8 cellular contexts compared by ENCODE assay signal in the genomic region with DNA sequence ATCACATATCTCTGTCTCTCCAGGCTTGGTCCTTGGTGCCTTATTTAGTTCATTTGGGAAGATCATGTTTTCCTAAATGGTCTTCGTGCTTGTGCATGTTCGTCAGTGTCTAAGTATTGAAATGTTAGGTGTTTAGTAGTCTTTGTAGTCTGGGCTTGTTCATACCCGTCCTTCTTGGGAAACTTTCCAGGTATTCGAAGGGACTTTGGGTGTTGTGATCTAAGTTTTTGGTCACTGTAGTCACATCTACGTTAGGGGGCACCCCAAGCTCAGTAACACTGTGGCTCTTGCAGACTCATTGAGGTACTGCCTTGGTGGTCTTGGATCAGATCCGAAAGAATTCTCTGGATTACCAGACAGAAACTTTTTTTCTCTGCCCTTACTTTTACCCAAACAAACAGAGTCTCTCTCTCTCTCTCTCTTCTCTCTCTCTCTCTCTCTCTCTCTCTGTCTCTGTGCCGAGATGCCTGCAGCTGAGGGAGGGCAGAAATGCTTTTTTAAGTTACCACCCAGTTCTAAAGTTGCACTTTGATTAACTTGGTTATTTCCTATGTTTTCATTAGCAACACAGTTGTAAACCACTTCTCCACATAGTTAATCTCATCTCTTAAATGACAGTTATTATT.
DNase-seq lines count a peak whose midpoint lies in the region; ATAC-seq and TF ChIP-seq lines count a peak whose summit lies in the region.

No MANE protein-coding gene starts in this region.

- intact Hi-C loops in HCT116 (cut with micrococcal nuclease), result loop anchor here (2.0 kb wide), 1 partner anchor 180 kb away; no protein-coding TSS in a partner anchor
- intact Hi-C loops in activated naive CD4-positive, alpha-beta T cell treated with anti-CD3 and anti-CD28 coated beads for 36 hours (cut with micrococcal nuclease), result loop anchor here (1.0 to 2.0 kb wide), 2 partner anchors 130 to 181 kb away; no protein-coding TSS in a partner anchor

- H2AFZ ChIP-seq in HCT116 (ENCODE audit: low read depth, low read length, poor library complexity, severe bottlenecking), result no peak overlapping the region

- no TSS peak for BruUV-seq in HCT116 (replicated peaks; lab: Mats Ljungman, UMichigan)

- TF ChIP-seq RAD21 in HCT116 (IDR thresholded peaks at IDR 0.05; ENCODE audit: low read depth), result peak; percentile 68

- TF ChIP-seq POLR2A in HCT116 (IDR thresholded peaks at IDR 0.05; ENCODE audit: borderline replicate concordance, extremely low read depth, insufficient read depth, insufficient read length), result no peak

- peak overlapping the region; percentile 46; the same call in 1 of the 2 replicates for H3K4me2 ChIP-seq in HCT116 (ENCODE audit: low read length)

- H3K4me1 Mint-ChIP-seq in activated naive CD4-positive, alpha-beta T cell treated with anti-CD3 and anti-CD28 coated beads for 36 hours (ENCODE audit: low read depth), result peaks cover 15% of the 10 kb centered on the region
- no peaks in the 10 kb centered on the region for H3K4me1 Mint-ChIP-seq in CD8-positive, alpha-beta memory T cell

- DNase-seq in DMS 273 (lab: John Stamatoyannopoulos, UW; ENCODE audit: unreplicated experiment) (peak; percentile 77), HCT116 (ENCODE audit: low read depth, low spot score) (no peak), iris pigment epithelial cell (ENCODE audit: low read depth) (peak; percentile 56), left lobe of liver (ENCODE audit: low spot score) (no peak)
- peak; percentile 45 for DNase-seq in activated naive CD4-positive, alpha-beta T cell treated with anti-CD3 and anti-CD28 coated beads for 36 hours
- no peak for DNase-seq in CD8-positive, alpha-beta memory T cell

- RAD21 ChIA-PET in HCT116 (lab: Charles Lee; ENCODE audit: low non-redundant PET in 1 of 2, low total read pairs in 2 of 2, uncharacterized antibody in 2 of 2, unreplicated experiment in 2 of 2), result no interaction called here

- H3K9me3 ChIP-seq in HCT116 (ENCODE audit: control insufficient read depth in 1 of 2, insufficient read depth in 1 of 2, low read depth in 1 of 2, low read length in 2 of 2), result no peaks in the 10 kb centered on the region
- no peaks in the 10 kb centered on the region for H3K9me3 ChIP-seq in CD8-positive, alpha-beta memory T cell (ENCODE audit: low read length)

- H3K36me3 Mint-ChIP-seq in activated naive CD4-positive, alpha-beta T cell treated with anti-CD3 and anti-CD28 coated beads for 36 hours (ENCODE audit: low read depth), result no peaks in the 10 kb centered on the region
- peaks cover 0 to 6% (median 0%) of the 10 kb centered on the region in 3 donors for H3K36me3 Mint-ChIP-seq in CD8-positive, alpha-beta memory T cell

- H3K9me3 Mint-ChIP-seq in activated naive CD4-positive, alpha-beta T cell treated with anti-CD3 and anti-CD28 coated beads for 36 hours, result no peaks in the 10 kb centered on the region
- peaks cover 0 to 2% (median 0%) of the 10 kb centered on the region in 5 donors for H3K9me3 Mint-ChIP-seq in CD8-positive, alpha-beta memory T cell

- H3K36me3 ChIP-seq in HCT116 (ENCODE audit: control insufficient read depth in 1 of 2, insufficient read depth in 2 of 2, low read length in 2 of 2), result no peaks in the 10 kb centered on the region
- H3K36me3 ChIP-seq in CD8-positive, alpha-beta memory T cell (ENCODE audit: insufficient read depth, low read length), result no peaks in the 10 kb centered on the region

- H3K4me1 ChIP-seq in HCT116 (ENCODE audit: control insufficient read depth in 1 of 2, insufficient read depth in 2 of 2, low read length in 2 of 2), result peaks cover 2 to 6% of the 10 kb centered on the region in 2 experiments; a peak in 1 of 4 replicates
- no peaks in the 10 kb centered on the region for H3K4me1 ChIP-seq in CD8-positive, alpha-beta memory T cell (ENCODE audit: insufficient read depth, low read length)

- H3K27me3 Mint-ChIP-seq in activated naive CD4-positive, alpha-beta T cell treated with anti-CD3 and anti-CD28 coated beads for 36 hours (ENCODE audit: low read depth), result no peaks in the 10 kb centered on the region
- peaks cover 0 to 3% of the 10 kb centered on the region in 2 donors for H3K27me3 Mint-ChIP-seq in CD8-positive, alpha-beta memory T cell

- H3K4me3 Mint-ChIP-seq in activated naive CD4-positive, alpha-beta T cell treated with anti-CD3 and anti-CD28 coated beads for 36 hours, result no peak overlapping the region
- H3K4me3 Mint-ChIP-seq in CD8-positive, alpha-beta memory T cell, result no peak overlapping the region

- POLR2A ChIA-PET in HCT116 (lab: Charles Lee), result no interaction called here
- POLR2A ChIA-PET in CD8-positive, alpha-beta memory T cell (lab: Charles Lee), result no interaction called here

- no peaks in the 10 kb centered on the region for H3K27me3 ChIP-seq in HCT116 (ENCODE audit: insufficient read depth, low read length)
- no peaks in the 10 kb centered on the region for H3K27me3 ChIP-seq in CD8-positive, alpha-beta memory T cell (ENCODE audit: insufficient read depth, low read length, poor library complexity, severe bottlenecking)

- ATAC-seq in HCT116 (peak; percentile 84), GM21576 (IDR thresholded peaks at IDR 0.05; ENCODE audit: unreplicated experiment) (no peak), left lobe of liver (no peak), GM18517 (IDR thresholded peaks at IDR 0.05; ENCODE audit: unreplicated experiment) (no peak)

- no peak overlapping the region for H3K4me3 ChIP-seq in HCT116 (replicated peaks in 1 of 2; ENCODE audit: low read depth in 1 of 2, low read length in 2 of 2)
- H3K4me3 ChIP-seq in CD8-positive, alpha-beta memory T cell (ENCODE audit: low read length), result no peak overlapping the region

- no peak overlapping the region for H3K9ac ChIP-seq in HCT116 (ENCODE audit: low read length)

- no peaks in the 10 kb centered on the region for H3K9me2 ChIP-seq in HCT116 (ENCODE audit: insufficient read depth)

- TF ChIP-seq CTCF in HCT116 (IDR thresholded peaks at IDR 0.05 in 2 of 3, conservative IDR thresholded peaks at IDR 0.05 in 1 of 3; ENCODE audit: borderline replicate concordance in 1 of 3, insufficient read depth in 1 of 3, low read depth in 2 of 3, low read length in 2 of 3), result peak; percentile 27 to 50 (median 44); a peak in 3 of 6 replicates

- no peak overlapping the region for H3K27ac Mint-ChIP-seq in activated naive CD4-positive, alpha-beta T cell treated with anti-CD3 and anti-CD28 coated beads for 36 hours
- H3K27ac Mint-ChIP-seq in CD8-positive, alpha-beta memory T cell, result no peak overlapping the region

- CTCF ChIA-PET in HCT116 (lab: Charles Lee), result interaction anchor here (1.2 kb wide), 1 partner anchor 16 kb away, joined by 3 read pairs; no protein-coding TSS in a partner anchor
- CTCF ChIA-PET in activated naive CD4-positive, alpha-beta T cell treated with anti-CD3 and anti-CD28 coated beads for 36 hours (lab: Charles Lee), result interaction anchor here (0.6 to 1.4 kb wide), 2 partner anchors 14 to 961 kb away, joined by 3 read pairs; no protein-coding TSS in a partner anchor
- CTCF ChIA-PET in CD8-positive, alpha-beta memory T cell (lab: Charles Lee), result no interaction called here

- H4K20me1 ChIP-seq in HCT116 (ENCODE audit: insufficient read depth), result no peaks in the 10 kb centered on the region

- H3K79me2 ChIP-seq in HCT116 (ENCODE audit: insufficient read depth, low read length), result no peaks in the 10 kb centered on the region

- no peak overlapping the region for H3K27ac ChIP-seq in HCT116 (ENCODE audit: low read depth, low read length)
- H3K27ac ChIP-seq in CD8-positive, alpha-beta memory T cell (ENCODE audit: low read depth, low read length), result no peak overlapping the region

TF ChIP-seq in HCT116, 20 proteins besides CTCF, POLR2A, EP300 and RAD21:
- TF ChIP-seq, protein P1, sequence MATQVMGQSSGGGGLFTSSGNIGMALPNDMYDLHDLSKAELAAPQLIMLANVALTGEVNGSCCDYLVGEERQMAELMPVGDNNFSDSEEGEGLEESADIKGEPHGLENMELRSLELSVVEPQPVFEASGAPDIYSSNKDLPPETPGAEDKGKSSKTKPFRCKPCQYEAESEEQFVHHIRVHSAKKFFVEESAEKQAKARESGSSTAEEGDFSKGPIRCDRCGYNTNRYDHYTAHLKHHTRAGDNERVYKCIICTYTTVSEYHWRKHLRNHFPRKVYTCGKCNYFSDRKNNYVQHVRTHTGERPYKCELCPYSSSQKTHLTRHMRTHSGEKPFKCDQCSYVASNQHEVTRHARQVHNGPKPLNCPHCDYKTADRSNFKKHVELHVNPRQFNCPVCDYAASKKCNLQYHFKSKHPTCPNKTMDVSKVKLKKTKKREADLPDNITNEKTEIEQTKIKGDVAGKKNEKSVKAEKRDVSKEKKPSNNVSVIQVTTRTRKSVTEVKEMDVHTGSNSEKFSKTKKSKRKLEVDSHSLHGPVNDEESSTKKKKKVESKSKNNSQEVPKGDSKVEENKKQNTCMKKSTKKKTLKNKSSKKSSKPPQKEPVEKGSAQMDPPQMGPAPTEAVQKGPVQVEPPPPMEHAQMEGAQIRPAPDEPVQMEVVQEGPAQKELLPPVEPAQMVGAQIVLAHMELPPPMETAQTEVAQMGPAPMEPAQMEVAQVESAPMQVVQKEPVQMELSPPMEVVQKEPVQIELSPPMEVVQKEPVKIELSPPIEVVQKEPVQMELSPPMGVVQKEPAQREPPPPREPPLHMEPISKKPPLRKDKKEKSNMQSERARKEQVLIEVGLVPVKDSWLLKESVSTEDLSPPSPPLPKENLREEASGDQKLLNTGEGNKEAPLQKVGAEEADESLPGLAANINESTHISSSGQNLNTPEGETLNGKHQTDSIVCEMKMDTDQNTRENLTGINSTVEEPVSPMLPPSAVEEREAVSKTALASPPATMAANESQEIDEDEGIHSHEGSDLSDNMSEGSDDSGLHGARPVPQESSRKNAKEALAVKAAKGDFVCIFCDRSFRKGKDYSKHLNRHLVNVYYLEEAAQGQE (IDR thresholded peaks at IDR 0.05; ENCODE audit: low read depth), result no peak
- TF ChIP-seq SIN3A (IDR thresholded peaks at IDR 0.05; ENCODE audit: low read depth) (no peak), TCF7L2 (IDR thresholded peaks at IDR 0.05; ENCODE audit: borderline replicate concordance, extremely low read depth, insufficient read depth, insufficient read length) (no peak), JUND (IDR thresholded peaks at IDR 0.05) (no peak), YY1 (IDR thresholded peaks at IDR 0.05; ENCODE audit: extremely low read depth, insufficient replicate concordance, low read depth, low read length) (no peak), MAX (IDR thresholded peaks at IDR 0.05) (no peak)

Comparison
In these comparisons a context has a peak if more than half of its experiments do, and no peak if none do; other contexts are left out.
1. DNase-seq: peak in DMS 273 (single experiment), activated naive CD4-positive, alpha-beta T cell treated with anti-CD3 and anti-CD28 coated beads for 36 hours (single experiment) and iris pigment epithelial cell (single experiment); none in HCT116 (single experiment), CD8-positive, alpha-beta memory T cell (0 of 5) and left lobe of liver (single experiment).